18 cellular contexts compared by ENCODE assay signal in genomic region chr4:122912810-122913575, GRCh38.
"Had no signal": no experiment of that assay in that cellular context is flagged by ENCODE, and none has a peak within 500 bp of the region (broad histone marks: within the 10 kb centered on the region; RNA-seq: fewer than 3 reads in every experiment).

No MANE protein-coding gene starts in this region.

- H3K27ac Mint-ChIP-seq: activated naive CD4-positive, alpha-beta T cell treated with anti-CD3 and anti-CD28 coated beads, Interleukin-2, amount 50 U/mL, for 24 hours; effector memory CD8-positive, alpha-beta T cell; naive thymus-derived CD4-positive, alpha-beta T cell; T-helper 1 cell treated with Interleukin-12 subunit alpha and Interleukin-12 subunit beta and Interleukin-4 antibody, amounts not matched to agents 30 μg/mL and 1 μg/mL, for 36 hours had no signal

- H3K4me3 Mint-ChIP-seq: activated naive CD4-positive, alpha-beta T cell treated with anti-CD3 and anti-CD28 coated beads, Interleukin-2, amount 50 U/mL, for 24 hours; central memory CD8-positive, alpha-beta T cell; effector memory CD8-positive, alpha-beta T cell; naive thymus-derived CD4-positive, alpha-beta T cell; T-helper 1 cell treated with Interleukin-12 subunit alpha and Interleukin-12 subunit beta and Interleukin-4 antibody, amounts not matched to agents 30 μg/mL and 1 μg/mL, for 36 hours had no signal

- H3K9me3 Mint-ChIP-seq: activated naive CD4-positive, alpha-beta T cell treated with anti-CD3 and anti-CD28 coated beads, Interleukin-2, amount 50 U/mL, for 24 hours; central memory CD8-positive, alpha-beta T cell; effector memory CD8-positive, alpha-beta T cell; naive thymus-derived CD4-positive, alpha-beta T cell; T-helper 1 cell treated with Interleukin-12 subunit alpha and Interleukin-12 subunit beta and Interleukin-4 antibody, amounts not matched to agents 30 μg/mL and 1 μg/mL, for 36 hours had no signal

- H3K4me1 Mint-ChIP-seq: activated naive CD4-positive, alpha-beta T cell treated with anti-CD3 and anti-CD28 coated beads, Interleukin-2, amount 50 U/mL, for 24 hours; central memory CD8-positive, alpha-beta T cell; naive thymus-derived CD4-positive, alpha-beta T cell had no signal

- H3K36me3 ChIP-seq: lower lobe of right lung, transverse colon had no signal

- H3K4me3 ChIP-seq: body of pancreas, lower lobe of right lung, spleen, transverse colon had no signal

- H3K27me3 Mint-ChIP-seq: activated naive CD4-positive, alpha-beta T cell treated with anti-CD3 and anti-CD28 coated beads, Interleukin-2, amount 50 U/mL, for 24 hours; central memory CD8-positive, alpha-beta T cell; effector memory CD8-positive, alpha-beta T cell; naive thymus-derived CD4-positive, alpha-beta T cell had no signal

- H3K9me3 ChIP-seq: body of pancreas, lower lobe of right lung, spleen, transverse colon had no signal

- ATAC-seq: body of pancreas; effector memory CD8-positive, alpha-beta T cell; left cardiac atrium; lower lobe of right lung; naive thymus-derived CD4-positive, alpha-beta T cell had no signal

- DNase-seq: activated CD4-positive, alpha-beta T cell treated with anti-CD3 and anti-CD28 coated beads, Interleukin-2, amount 50 U/mL, for 1 hour; activated CD4-positive, CD25-positive, alpha-beta regulatory T cell; body of pancreas; cortex of kidney; effector memory CD8-positive, alpha-beta T cell; hypothalamus; left cardiac atrium; lower lobe of right lung; naive thymus-derived CD4-positive, alpha-beta T cell; retina; spleen; stimulated activated CD4-positive, alpha-beta T cell treated with anti-CD3 and anti-CD28 coated beads, Interleukin-1b, Interleukin-23, amount 100 ng/mL, for 48 hours; stimulated activated naive CD4-positive, alpha-beta T cell; substantia nigra; transverse colon had no signal

- H3K27ac ChIP-seq: body of pancreas, lower lobe of right lung, spleen, transverse colon had no signal

- H3K27me3 ChIP-seq: body of pancreas, spleen, transverse colon had no signal

- H3K4me1 ChIP-seq: body of pancreas, lower lobe of right lung, spleen, transverse colon had no signal
